Comparison of ENCODE assay signal across 22 cellular contexts in the genomic region with DNA sequence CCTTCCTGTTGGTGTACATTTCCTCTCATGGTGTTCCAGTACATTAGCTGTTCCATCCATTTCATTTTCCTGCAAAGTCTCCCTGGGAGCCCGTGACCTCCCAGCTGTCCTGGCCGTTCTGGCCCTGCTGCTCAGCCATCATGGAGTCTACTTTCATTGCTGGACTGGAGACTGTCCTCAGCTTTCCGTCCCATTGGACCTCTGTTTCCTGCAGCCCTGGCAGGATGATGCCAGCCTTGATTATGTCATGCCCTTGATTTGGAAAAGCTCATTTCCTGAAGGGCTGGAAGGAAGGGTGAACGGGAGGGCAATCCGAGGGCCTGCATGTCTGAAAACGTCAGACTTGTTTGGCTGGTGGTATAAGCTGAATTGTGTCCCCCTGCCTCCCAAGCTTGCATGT.
"Had no signal": no experiment of that assay in that cellular context is flagged by ENCODE, and none has a peak within 500 bp of the region (broad histone marks: within the 10 kb centered on the region; RNA-seq: fewer than 3 reads in every experiment).

No MANE protein-coding gene starts in this region.

- H3K27ac ChIP-seq: HL-60, SJSA1, SK-N-MC had no signal

- DNase-seq: Karpas-422, KG1, MG63, NCI-H1092, NCI-H1105 treated with DMSO at 0.1 percent for 48 hours, NCI-H1417 treated with DMSO at 0.1 percent for 48 hours, NCI-H187, NCI-H2029, NCI-H2081 treated with DMSO at 0.1 percent for 48 hours, NCI-H2171, NCI-H226, NCI-H446, NCI-H510A, NCI-H524 treated with DMSO at 0.1 percent for 48 hours, NCI-H69, NCI-H774, Right ventricle myocardium superior, RPMI8226, SIG-M5 had no signal

- H3K27me3 ChIP-seq: MG63, SJSA1 had no signal

- H3K36me3 ChIP-seq: MG63, SJSA1 had no signal

- H3K9me3 ChIP-seq: MG63, SJSA1 had no signal

- H3K4me3 ChIP-seq: MG63, SJSA1, SK-N-MC had no signal
